ENCODE assay signal across 19 cellular contexts in genomic region chr17:75366432-75366831, GRCh38. TPM values are rescaled to one million over a fixed set of nuclear protein-coding genes. Genes with fewer than 3 reads are reported as not detected.
A peak's percentile ranks its signal among the peaks of the same experiment; 100 is the strongest.
DNase-seq lines count a peak whose midpoint lies in the region; ATAC-seq and TF ChIP-seq lines count a peak whose summit lies in the region.
"Had no signal": no experiment of that assay in that cellular context is flagged by ENCODE, and none has a peak within 500 bp of the region (broad histone marks: within the 10 kb centered on the region; RNA-seq: fewer than 3 reads in every experiment).

No MANE protein-coding gene starts in this region.

- H4K20me1 ChIP-seq in neural progenitor cell (ENCODE audit: low read depth): peaks cover 100% of the 10 kb centered on the region

- H3K4me1 ChIP-seq in HEK293 (ENCODE audit: control insufficient read depth, insufficient read depth, low read length) (peaks cover 51% of the 10 kb centered on the region), neural progenitor cell (peaks cover 30% of the 10 kb centered on the region)
- H3K4me1 ChIP-seq: breast epithelium had no signal

- H3K4me1 Mint-ChIP-seq in activated CD4-positive, alpha-beta memory T cell treated with anti-CD3 and anti-CD28 coated beads for 36 hours (ENCODE audit: low read depth): peaks cover 90% of the 10 kb centered on the region
- H3K4me1 Mint-ChIP-seq in activated CD4-positive, alpha-beta memory T cell treated with anti-CD3 and anti-CD28 coated beads, Interleukin-2, amount 10 ng/mL, durations not matched to agents 7 days and 5 days: peaks cover 76% of the 10 kb centered on the region
- H3K4me1 Mint-ChIP-seq in activated B cell treated with CpG ODN at 0.5 μM for 24 hours (peaks cover 94% of the 10 kb centered on the region), neural progenitor cell (peaks cover 44% of the 10 kb centered on the region)

- no peak overlapping the region for H2AFZ ChIP-seq in neural progenitor cell (replicated peaks)

- H3K4me3 ChIP-seq in HEK293 (ENCODE audit: low read depth, low read length) (no peak overlapping the region), neural progenitor cell (no peak overlapping the region)
- H3K4me3 ChIP-seq: breast epithelium had no signal

- ATAC-seq in activated B cell treated with CpG ODN at 0.5 μM for 24 hours (ENCODE audit: low read depth): no peak
- ATAC-seq in GM19397 (IDR thresholded peaks at IDR 0.05; ENCODE audit: unreplicated experiment): no peak

- H3K4me3 Mint-ChIP-seq in activated CD4-positive, alpha-beta memory T cell treated with anti-CD3 and anti-CD28 coated beads for 36 hours: no peak overlapping the region
- H3K4me3 Mint-ChIP-seq in activated CD4-positive, alpha-beta memory T cell treated with anti-CD3 and anti-CD28 coated beads, Interleukin-2, amount 10 ng/mL, durations not matched to agents 7 days and 5 days: no peak overlapping the region
- H3K4me3 Mint-ChIP-seq in activated B cell treated with CpG ODN at 0.5 μM for 24 hours: peak overlapping the region; percentile 52
- no peak overlapping the region for H3K4me3 Mint-ChIP-seq in neural progenitor cell
- H3K4me3 Mint-ChIP-seq: activated naive CD8-positive, alpha-beta T cell treated with anti-CD3 and anti-CD28 coated beads, Interleukin-2, amount 10 ng/mL, durations not matched to agents 7 days and 5 days; dendritic cell treated with granulocyte-macrophage colony-stimulating factor and Interleukin-4, amounts not matched to agents 40 ng/mL and 50 ng/mL, for 4 days; neural crest cell had no signal

- DNase-seq in activated CD4-positive, alpha-beta memory T cell treated with anti-CD3 and anti-CD28 coated beads for 36 hours: no peak
- no peak for DNase-seq in activated CD4-positive, alpha-beta memory T cell treated with anti-CD3 and anti-CD28 coated beads, Interleukin-2, amount 10 ng/mL, durations not matched to agents 7 days and 5 days
- DNase-seq in activated B cell treated with CpG ODN at 0.5 μM for 24 hours (no peak), neural progenitor cell (ENCODE audit: low spot score) (no peak), kidney glomerular epithelial cell (lab: John Stamatoyannopoulos, UW) (no peak), GDM1 (lab: John Stamatoyannopoulos, UW) (no peak)
- DNase-seq: activated naive CD8-positive, alpha-beta T cell treated with anti-CD3 and anti-CD28 coated beads, Interleukin-2, amount 10 ng/mL, durations not matched to agents 7 days and 5 days; erythroblast; NCI-H2029 treated with DMSO at 0.1 percent for 48 hours; NCI-H526 treated with DMSO at 0.1 percent for 48 hours; retina; stimulated activated CD4-positive, alpha-beta T cell treated with anti-CD3 and anti-CD28 coated beads, Interleukin-15, amount 100 ng/mL, for 24 hours; stimulated activated naive CD8-positive, alpha-beta T cell treated with anti-CD3 and anti-CD28 coated beads, Interleukin-15, amount 100 ng/mL, for 72 hours; WERI-Rb-1 had no signal

- H3K4me2 ChIP-seq in neural progenitor cell: peak overlapping the region; percentile 66

- intact Hi-C loops in activated CD4-positive, alpha-beta memory T cell treated with anti-CD3 and anti-CD28 coated beads for 36 hours (cut with micrococcal nuclease): no loop called here
- intact Hi-C loops in activated B cell treated with CpG ODN at 0.5 μM for 24 hours (cut with micrococcal nuclease): no loop called here

- peak overlapping the region; percentile 64 for H3K27ac Mint-ChIP-seq in activated CD4-positive, alpha-beta memory T cell treated with anti-CD3 and anti-CD28 coated beads for 36 hours
- no peak overlapping the region for H3K27ac Mint-ChIP-seq in activated CD4-positive, alpha-beta memory T cell treated with anti-CD3 and anti-CD28 coated beads, Interleukin-2, amount 10 ng/mL, durations not matched to agents 7 days and 5 days
- H3K27ac Mint-ChIP-seq in activated B cell treated with CpG ODN at 0.5 μM for 24 hours (peak overlapping the region; percentile 63), neural progenitor cell (no peak overlapping the region)
- H3K27ac Mint-ChIP-seq: dendritic cell treated with granulocyte-macrophage colony-stimulating factor and Interleukin-4, amounts not matched to agents 40 ng/mL and 50 ng/mL, for 4 days; stimulated activated naive CD8-positive, alpha-beta T cell treated with anti-CD3 and anti-CD28 coated beads, Interleukin-15, amount 100 ng/mL, for 72 hours had no signal

- no peaks in the 10 kb centered on the region for H3K9me3 Mint-ChIP-seq in activated CD4-positive, alpha-beta memory T cell treated with anti-CD3 and anti-CD28 coated beads for 36 hours
- H3K9me3 Mint-ChIP-seq in activated CD4-positive, alpha-beta memory T cell treated with anti-CD3 and anti-CD28 coated beads, Interleukin-2, amount 10 ng/mL, durations not matched to agents 7 days and 5 days: no peaks in the 10 kb centered on the region
- H3K9me3 Mint-ChIP-seq in activated B cell treated with CpG ODN at 0.5 μM for 24 hours: no peaks in the 10 kb centered on the region
- no peaks in the 10 kb centered on the region for H3K9me3 Mint-ChIP-seq in neural progenitor cell
- H3K9me3 Mint-ChIP-seq: activated naive CD8-positive, alpha-beta T cell treated with anti-CD3 and anti-CD28 coated beads, Interleukin-2, amount 10 ng/mL, durations not matched to agents 7 days and 5 days; dendritic cell treated with granulocyte-macrophage colony-stimulating factor and Interleukin-4, amounts not matched to agents 40 ng/mL and 50 ng/mL, for 4 days; neural crest cell; stimulated activated naive CD8-positive, alpha-beta T cell treated with anti-CD3 and anti-CD28 coated beads, Interleukin-15, amount 100 ng/mL, for 72 hours had no signal

- no peaks in the 10 kb centered on the region for H3K27me3 ChIP-seq in neural progenitor cell
- H3K27me3 ChIP-seq: breast epithelium had no signal

- H3K36me3 ChIP-seq in HEK293 (ENCODE audit: control insufficient read depth in 2 of 2, insufficient read depth in 1 of 2, low read length in 2 of 2) (no peaks in the 10 kb centered on the region), neural progenitor cell (no peaks in the 10 kb centered on the region)
- H3K36me3 ChIP-seq: breast epithelium, WERI-Rb-1 had no signal

- peaks cover 2% of the 10 kb centered on the region for H3K36me3 Mint-ChIP-seq in activated CD4-positive, alpha-beta memory T cell treated with anti-CD3 and anti-CD28 coated beads for 36 hours
- H3K36me3 Mint-ChIP-seq in activated CD4-positive, alpha-beta memory T cell treated with anti-CD3 and anti-CD28 coated beads, Interleukin-2, amount 10 ng/mL, durations not matched to agents 7 days and 5 days (ENCODE audit: low read depth): peaks cover 12% of the 10 kb centered on the region
- peaks cover 30% of the 10 kb centered on the region for H3K36me3 Mint-ChIP-seq in activated B cell treated with CpG ODN at 0.5 μM for 24 hours (ENCODE audit: low read depth)
- peaks cover 1% of the 10 kb centered on the region for H3K36me3 Mint-ChIP-seq in neural progenitor cell

- H3K9ac ChIP-seq in neural progenitor cell: no peak overlapping the region

- CTCF ChIA-PET in activated CD4-positive, alpha-beta memory T cell treated with anti-CD3 and anti-CD28 coated beads for 36 hours (lab: Charles Lee): interaction anchor here (1.7 kb wide), 1 partner anchor 44 kb away, joined by 6 read pairs; no protein-coding TSS in a partner anchor
- CTCF ChIA-PET in activated CD4-positive, alpha-beta memory T cell treated with anti-CD3 and anti-CD28 coated beads, Interleukin-2, amount 10 ng/mL, durations not matched to agents 7 days and 5 days (lab: Charles Lee): interaction anchor here (0.6 kb wide), 1 partner anchor 48 kb away, joined by 3 read pairs; no protein-coding TSS in a partner anchor
- CTCF ChIA-PET in HEK293 (lab: Yijun Ruan, JAX): interaction anchor here (0.6 to 1.4 kb wide), 5 partner anchors 10 to 225 kb away, joined by 3 to 4 read pairs (median 3); no protein-coding TSS in a partner anchor
- CTCF ChIA-PET in activated B cell treated with CpG ODN at 0.5 μM for 24 hours (lab: Charles Lee): interaction anchor here (0.7 to 1.1 kb wide), 3 partner anchors 10 to 26 kb away, joined by 3 to 4 read pairs (median 3); no protein-coding TSS in a partner anchor

- TF ChIP-seq CTCF in HEK293 (tag by site-specific recombination; IDR thresholded peaks at IDR 0.05): no peak
- no peak for TF ChIP-seq CTCF in activated B cell treated with CpG ODN at 0.5 μM for 24 hours (IDR thresholded peaks at IDR 0.05)
- no peak for TF ChIP-seq CTCF in neural progenitor cell (IDR thresholded peaks at IDR 0.05)

- H3K79me2 ChIP-seq in neural progenitor cell (ENCODE audit: low read depth): peaks cover 97% of the 10 kb centered on the region

- H3K27ac ChIP-seq in HEK293 (ENCODE audit: extremely low read depth, low read depth, low read length) (no peak overlapping the region), neural progenitor cell (no peak overlapping the region)
- H3K27ac ChIP-seq: breast epithelium, WERI-Rb-1 had no signal

- peaks cover 52% of the 10 kb centered on the region for H3F3A ChIP-seq in neural progenitor cell (ENCODE audit: low read depth)

- POLR2A ChIA-PET in activated CD4-positive, alpha-beta memory T cell treated with anti-CD3 and anti-CD28 coated beads for 36 hours (lab: Charles Lee): interaction anchor here (1.1 kb wide), 1 partner anchor 30 kb away, joined by 3 read pairs; no protein-coding TSS in a partner anchor
- POLR2A ChIA-PET in activated CD4-positive, alpha-beta memory T cell treated with anti-CD3 and anti-CD28 coated beads, Interleukin-2, amount 10 ng/mL, durations not matched to agents 7 days and 5 days (lab: Charles Lee): no interaction called here
- POLR2A ChIA-PET in HEK293 (lab: Yijun Ruan, JAX) (interaction anchor here (1.0 kb wide), 1 partner anchor 39 kb away, joined by 3 read pairs; the partner anchor contains the start of gene GRB2), activated B cell treated with CpG ODN at 0.5 μM for 24 hours (lab: Charles Lee) (no interaction called here)

- no peaks in the 10 kb centered on the region for H3K27me3 Mint-ChIP-seq in activated CD4-positive, alpha-beta memory T cell treated with anti-CD3 and anti-CD28 coated beads for 36 hours
- no peaks in the 10 kb centered on the region for H3K27me3 Mint-ChIP-seq in activated CD4-positive, alpha-beta memory T cell treated with anti-CD3 and anti-CD28 coated beads, Interleukin-2, amount 10 ng/mL, durations not matched to agents 7 days and 5 days
- H3K27me3 Mint-ChIP-seq in activated B cell treated with CpG ODN at 0.5 μM for 24 hours (no peaks in the 10 kb centered on the region), neural progenitor cell (ENCODE audit: insufficient read depth, low read depth) (no peaks in the 10 kb centered on the region)
- H3K27me3 Mint-ChIP-seq: activated naive CD8-positive, alpha-beta T cell treated with anti-CD3 and anti-CD28 coated beads, Interleukin-2, amount 10 ng/mL, durations not matched to agents 7 days and 5 days; dendritic cell treated with granulocyte-macrophage colony-stimulating factor and Interleukin-4, amounts not matched to agents 40 ng/mL and 50 ng/mL, for 4 days; stimulated activated naive CD8-positive, alpha-beta T cell treated with anti-CD3 and anti-CD28 coated beads, Interleukin-15, amount 100 ng/mL, for 72 hours had no signal

- H3K9me3 ChIP-seq in HEK293 (ENCODE audit: control insufficient read depth, insufficient read depth, low read depth, low read length) (no peaks in the 10 kb centered on the region), neural progenitor cell (ENCODE audit: low read depth) (no peaks in the 10 kb centered on the region)
- H3K9me3 ChIP-seq: breast epithelium had no signal

RNA-seq across cellular contexts. Expression of gene GRB2, which starts 39.0 kb away (rescaled TPM):
- total RNA-seq in activated CD4-positive, alpha-beta memory T cell treated with anti-CD3 and anti-CD28 coated beads for 36 hours: 100 to 1,000 TPM; 174 to 182 TPM
- total RNA-seq in activated CD4-positive, alpha-beta memory T cell treated with anti-CD3 and anti-CD28 coated beads, Interleukin-2, amount 10 ng/mL, durations not matched to agents 7 days and 5 days: 100 to 1,000 TPM; 130 to 132 TPM
- 307 and 320 TPM in 2 replicates for total RNA-seq in activated B cell treated with CpG ODN at 0.5 μM for 24 hours
- 71.0 and 72.5 TPM in 2 replicates for total RNA-seq in neural progenitor cell (ENCODE audit: low replicate concordance)

Comparison
In these comparisons a context has a peak if more than half of its experiments do, and no peak if none do; other contexts are left out.
1. H3K27ac Mint-ChIP-seq: peak in activated CD4-positive, alpha-beta memory T cell treated with anti-CD3 and anti-CD28 coated beads for 36 hours (single experiment) and activated B cell treated with CpG ODN at 0.5 μM for 24 hours (single experiment); none in activated CD4-positive, alpha-beta memory T cell treated with anti-CD3 and anti-CD28 coated beads, Interleukin-2, amount 10 ng/mL, durations not matched to agents 7 days and 5 days (single experiment) and neural progenitor cell (single experiment).
2. POLR2A ChIA-PET loops: an anchor here in activated CD4-positive, alpha-beta memory T cell treated with anti-CD3 and anti-CD28 coated beads for 36 hours (1.1 kb wide) and HEK293 (1.0 kb wide); none called in activated CD4-positive, alpha-beta memory T cell treated with anti-CD3 and anti-CD28 coated beads, Interleukin-2, amount 10 ng/mL, durations not matched to agents 7 days and 5 days and activated B cell treated with CpG ODN at 0.5 μM for 24 hours.